Comparison of ENCODE assay signal across 1 cellular context in genomic region chr6:63391203-63391970, GRCh38.
A peak's percentile ranks its signal among the peaks of the same experiment; 100 is the strongest.
TF ChIP-seq lines count a peak whose summit lies in the region.

No MANE protein-coding gene starts in this region.

TF ChIP-seq in HepG2, 621 proteins besides CTCF, POLR2A, EP300 and RAD21 (continued from another document and continues in another):
- TF ChIP-seq ZSCAN5A (CRISPR knock-in tag; IDR thresholded peaks at IDR 0.05; ENCODE audit: borderline replicate concordance): peak; percentile 96; the same call in 1 of the 2 replicates
- TF ChIP-seq NFATC3 (CRISPR knock-in tag; IDR thresholded peaks at IDR 0.05): no peak
- TF ChIP-seq KLF11 (CRISPR knock-in tag; IDR thresholded peaks at IDR 0.05): peak; percentile 99
- TF ChIP-seq RNF219 (CRISPR knock-in tag; IDR thresholded peaks at IDR 0.05): no peak
- TF ChIP-seq ZNF615 (CRISPR knock-in tag; IDR thresholded peaks at IDR 0.05; ENCODE audit: borderline replicate concordance): peak; percentile 82; the same call in 1 of the 2 replicates
- TF ChIP-seq HDAC1 (CRISPR knock-in tag; IDR thresholded peaks at IDR 0.05): peak; percentile 96
- no peak; the same call in 1 of the 2 replicates for TF ChIP-seq ZNF7 (CRISPR knock-in tag; IDR thresholded peaks at IDR 0.05)
- TF ChIP-seq SNAPC5 (CRISPR knock-in tag; IDR thresholded peaks at IDR 0.05; ENCODE audit: borderline replicate concordance): no peak
- TF ChIP-seq ZNF432 (CRISPR knock-in tag; IDR thresholded peaks at IDR 0.05; ENCODE audit: borderline replicate concordance): no peak
- no peak for TF ChIP-seq HOXA9 (CRISPR knock-in tag; IDR thresholded peaks at IDR 0.05; ENCODE audit: borderline replicate concordance)
- TF ChIP-seq FLYWCH1 (CRISPR knock-in tag; IDR thresholded peaks at IDR 0.05): no peak
- no peak for TF ChIP-seq FUBP1 (CRISPR knock-in tag; IDR thresholded peaks at IDR 0.05; ENCODE audit: borderline replicate concordance)
- TF ChIP-seq ZNF17 (CRISPR knock-in tag; IDR thresholded peaks at IDR 0.05): no peak
- TF ChIP-seq SOX13 (IDR thresholded peaks at IDR 0.05): peak; percentile 77; the same call in 1 of the 2 replicates
- peak in 1 of 2 experiments; percentile 96; a peak in 2 of 4 replicates for TF ChIP-seq SOX13 (CRISPR knock-in tag; conservative IDR thresholded peaks at IDR 0.05 in 1 of 2, IDR thresholded peaks at IDR 0.05 in 1 of 2)
- no peak; the same call in 1 of the 2 replicates for TF ChIP-seq PHF20 (CRISPR knock-in tag; IDR thresholded peaks at IDR 0.05)
- no peak for TF ChIP-seq MEIS1 (CRISPR knock-in tag; IDR thresholded peaks at IDR 0.05; ENCODE audit: borderline replicate concordance)
- TF ChIP-seq PAXIP1 (CRISPR knock-in tag; conservative IDR thresholded peaks at IDR 0.05): peak; percentile 100
- TF ChIP-seq, protein P1, sequence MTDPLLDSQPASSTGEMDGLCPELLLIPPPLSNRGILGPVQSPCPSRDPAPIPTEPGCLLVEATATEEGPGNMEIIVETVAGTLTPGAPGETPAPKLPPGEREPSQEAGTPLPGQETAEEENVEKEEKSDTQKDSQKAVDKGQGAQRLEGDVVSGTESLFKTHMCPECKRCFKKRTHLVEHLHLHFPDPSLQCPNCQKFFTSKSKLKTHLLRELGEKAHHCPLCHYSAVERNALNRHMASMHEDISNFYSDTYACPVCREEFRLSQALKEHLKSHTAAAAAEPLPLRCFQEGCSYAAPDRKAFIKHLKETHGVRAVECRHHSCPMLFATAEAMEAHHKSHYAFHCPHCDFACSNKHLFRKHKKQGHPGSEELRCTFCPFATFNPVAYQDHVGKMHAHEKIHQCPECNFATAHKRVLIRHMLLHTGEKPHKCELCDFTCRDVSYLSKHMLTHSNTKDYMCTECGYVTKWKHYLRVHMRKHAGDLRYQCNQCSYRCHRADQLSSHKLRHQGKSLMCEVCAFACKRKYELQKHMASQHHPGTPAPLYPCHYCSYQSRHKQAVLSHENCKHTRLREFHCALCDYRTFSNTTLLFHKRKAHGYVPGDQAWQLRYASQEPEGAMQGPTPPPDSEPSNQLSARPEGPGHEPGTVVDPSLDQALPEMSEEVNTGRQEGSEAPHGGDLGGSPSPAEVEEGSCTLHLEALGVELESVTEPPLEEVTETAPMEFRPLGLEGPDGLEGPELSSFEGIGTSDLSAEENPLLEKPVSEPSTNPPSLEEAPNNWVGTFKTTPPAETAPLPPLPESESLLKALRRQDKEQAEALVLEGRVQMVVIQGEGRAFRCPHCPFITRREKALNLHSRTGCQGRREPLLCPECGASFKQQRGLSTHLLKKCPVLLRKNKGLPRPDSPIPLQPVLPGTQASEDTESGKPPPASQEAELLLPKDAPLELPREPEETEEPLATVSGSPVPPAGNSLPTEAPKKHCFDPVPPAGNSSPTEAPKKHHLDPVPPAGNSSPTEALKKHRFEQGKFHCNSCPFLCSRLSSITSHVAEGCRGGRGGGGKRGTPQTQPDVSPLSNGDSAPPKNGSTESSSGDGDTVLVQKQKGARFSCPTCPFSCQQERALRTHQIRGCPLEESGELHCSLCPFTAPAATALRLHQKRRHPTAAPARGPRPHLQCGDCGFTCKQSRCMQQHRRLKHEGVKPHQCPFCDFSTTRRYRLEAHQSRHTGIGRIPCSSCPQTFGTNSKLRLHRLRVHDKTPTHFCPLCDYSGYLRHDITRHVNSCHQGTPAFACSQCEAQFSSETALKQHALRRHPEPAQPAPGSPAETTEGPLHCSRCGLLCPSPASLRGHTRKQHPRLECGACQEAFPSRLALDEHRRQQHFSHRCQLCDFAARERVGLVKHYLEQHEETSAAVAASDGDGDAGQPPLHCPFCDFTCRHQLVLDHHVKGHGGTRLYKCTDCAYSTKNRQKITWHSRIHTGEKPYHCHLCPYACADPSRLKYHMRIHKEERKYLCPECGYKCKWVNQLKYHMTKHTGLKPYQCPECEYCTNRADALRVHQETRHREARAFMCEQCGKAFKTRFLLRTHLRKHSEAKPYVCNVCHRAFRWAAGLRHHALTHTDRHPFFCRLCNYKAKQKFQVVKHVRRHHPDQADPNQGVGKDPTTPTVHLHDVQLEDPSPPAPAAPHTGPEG (CRISPR knock-in tag; IDR thresholded peaks at IDR 0.05): peak; percentile 59; the same call in 1 of the 2 replicates
- peak; percentile 21; the same call in 1 of the 2 replicates for TF ChIP-seq NCOA1 (CRISPR knock-in tag; IDR thresholded peaks at IDR 0.05)
- peak; percentile 50; the same call in 1 of the 2 replicates for TF ChIP-seq ZSCAN25 (CRISPR knock-in tag; IDR thresholded peaks at IDR 0.05)
- no peak for TF ChIP-seq ZNF576 (CRISPR knock-in tag; IDR thresholded peaks at IDR 0.05)
- peak; percentile 47; the same call in 1 of the 2 replicates for TF ChIP-seq NFYB (CRISPR knock-in tag; IDR thresholded peaks at IDR 0.05)
- no peak for TF ChIP-seq GPN1 (CRISPR knock-in tag; IDR thresholded peaks at IDR 0.05; ENCODE audit: borderline replicate concordance)
- TF ChIP-seq, protein P2, sequence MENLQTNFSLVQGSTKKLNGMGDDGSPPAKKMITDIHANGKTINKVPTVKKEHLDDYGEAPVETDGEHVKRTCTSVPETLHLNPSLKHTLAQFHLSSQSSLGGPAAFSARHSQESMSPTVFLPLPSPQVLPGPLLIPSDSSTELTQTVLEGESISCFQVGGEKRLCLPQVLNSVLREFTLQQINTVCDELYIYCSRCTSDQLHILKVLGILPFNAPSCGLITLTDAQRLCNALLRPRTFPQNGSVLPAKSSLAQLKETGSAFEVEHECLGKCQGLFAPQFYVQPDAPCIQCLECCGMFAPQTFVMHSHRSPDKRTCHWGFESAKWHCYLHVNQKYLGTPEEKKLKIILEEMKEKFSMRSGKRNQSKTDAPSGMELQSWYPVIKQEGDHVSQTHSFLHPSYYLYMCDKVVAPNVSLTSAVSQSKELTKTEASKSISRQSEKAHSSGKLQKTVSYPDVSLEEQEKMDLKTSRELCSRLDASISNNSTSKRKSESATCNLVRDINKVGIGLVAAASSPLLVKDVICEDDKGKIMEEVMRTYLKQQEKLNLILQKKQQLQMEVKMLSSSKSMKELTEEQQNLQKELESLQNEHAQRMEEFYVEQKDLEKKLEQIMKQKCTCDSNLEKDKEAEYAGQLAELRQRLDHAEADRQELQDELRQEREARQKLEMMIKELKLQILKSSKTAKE (CRISPR knock-in tag; IDR thresholded peaks at IDR 0.05; ENCODE audit: borderline replicate concordance): peak; percentile 71; the same call in 1 of the 2 replicates
- TF ChIP-seq ZFP36L1 (CRISPR knock-in tag; IDR thresholded peaks at IDR 0.05): peak; percentile 97; the same call in 1 of the 2 replicates
- TF ChIP-seq, protein P3, sequence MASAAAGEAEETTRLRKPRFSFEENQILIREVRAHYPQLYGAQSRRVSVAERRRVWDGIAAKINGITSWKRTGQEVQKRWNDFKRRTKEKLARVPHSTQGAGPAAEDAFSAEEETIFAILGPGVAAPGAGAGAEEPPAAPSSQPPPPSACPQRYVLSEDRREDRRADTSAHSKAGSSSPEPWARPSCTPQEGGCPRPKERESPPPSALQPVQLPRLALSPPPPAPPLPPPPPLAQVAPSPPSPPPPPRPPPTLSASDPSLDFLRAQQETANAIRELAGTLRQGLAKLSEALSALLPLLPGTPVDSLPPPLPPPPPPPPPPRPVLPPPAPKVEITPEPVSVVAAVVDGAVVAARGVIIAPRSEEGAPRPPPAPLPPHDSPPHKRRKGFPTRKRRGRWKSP (CRISPR knock-in tag; IDR thresholded peaks at IDR 0.05): peak; percentile 91
- TF ChIP-seq ZNF672 (CRISPR knock-in tag; IDR thresholded peaks at IDR 0.05): no peak
- peak; percentile 98 for TF ChIP-seq MEF2D (CRISPR knock-in tag; IDR thresholded peaks at IDR 0.05)
- peak; percentile 49; the same call in 1 of the 2 replicates for TF ChIP-seq MTA1 (CRISPR knock-in tag; IDR thresholded peaks at IDR 0.05; ENCODE audit: borderline replicate concordance)
- TF ChIP-seq NR2C2 (CRISPR knock-in tag; IDR thresholded peaks at IDR 0.05; ENCODE audit: borderline replicate concordance): peak; percentile 79
- peak; percentile 81 for TF ChIP-seq TCF7 (IDR thresholded peaks at IDR 0.05; ENCODE audit: low read depth)
- TF ChIP-seq ZNF746 (CRISPR knock-in tag; IDR thresholded peaks at IDR 0.05): peak; percentile 78; the same call in 1 of the 2 replicates
- no peak for TF ChIP-seq ZFP82 (CRISPR knock-in tag; IDR thresholded peaks at IDR 0.05; ENCODE audit: borderline replicate concordance)
- TF ChIP-seq ZNF296 (CRISPR knock-in tag; conservative IDR thresholded peaks at IDR 0.05): no peak
- peak; percentile 75 for TF ChIP-seq CBFB (CRISPR knock-in tag; IDR thresholded peaks at IDR 0.05)
- TF ChIP-seq SP5 (CRISPR knock-in tag; IDR thresholded peaks at IDR 0.05; ENCODE audit: borderline replicate concordance, low read depth): peak; percentile 76
- no peak for TF ChIP-seq ZBTB38 (CRISPR knock-in tag; IDR thresholded peaks at IDR 0.05)
- TF ChIP-seq DNMT3B (CRISPR knock-in tag; conservative IDR thresholded peaks at IDR 0.05): no peak
